Comparison of ENCODE assay signal across 1 cellular context in the genomic region with DNA sequence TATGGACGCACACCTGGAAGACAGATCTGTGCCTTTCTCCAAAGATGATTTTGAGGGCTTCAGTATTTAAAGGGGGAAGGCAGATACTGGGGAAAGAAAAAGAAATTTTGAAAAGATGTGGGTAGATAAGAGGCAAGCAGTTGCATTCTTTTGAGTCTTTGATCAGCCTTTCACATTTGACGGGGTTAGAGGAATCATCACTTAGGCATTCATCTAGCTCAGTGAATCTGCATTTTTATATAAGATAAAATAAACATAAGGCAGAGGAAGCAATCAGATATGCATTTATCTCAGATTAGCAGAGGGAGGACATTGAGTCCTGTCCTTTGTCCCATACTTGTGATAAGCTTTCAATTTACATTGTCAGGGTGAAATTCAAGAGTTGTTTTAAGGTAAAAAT.
TF ChIP-seq lines count a peak whose summit lies in the region.

No MANE protein-coding gene starts in this region.

TF ChIP-seq in K562, 482 proteins besides CTCF, POLR2A, EP300 and RAD21 (continued from another document):
- peak; percentile 34; the same call in 1 of the 2 replicates for TF ChIP-seq SOX6 (IDR thresholded peaks at IDR 0.05)
- TF ChIP-seq, protein P1, sequence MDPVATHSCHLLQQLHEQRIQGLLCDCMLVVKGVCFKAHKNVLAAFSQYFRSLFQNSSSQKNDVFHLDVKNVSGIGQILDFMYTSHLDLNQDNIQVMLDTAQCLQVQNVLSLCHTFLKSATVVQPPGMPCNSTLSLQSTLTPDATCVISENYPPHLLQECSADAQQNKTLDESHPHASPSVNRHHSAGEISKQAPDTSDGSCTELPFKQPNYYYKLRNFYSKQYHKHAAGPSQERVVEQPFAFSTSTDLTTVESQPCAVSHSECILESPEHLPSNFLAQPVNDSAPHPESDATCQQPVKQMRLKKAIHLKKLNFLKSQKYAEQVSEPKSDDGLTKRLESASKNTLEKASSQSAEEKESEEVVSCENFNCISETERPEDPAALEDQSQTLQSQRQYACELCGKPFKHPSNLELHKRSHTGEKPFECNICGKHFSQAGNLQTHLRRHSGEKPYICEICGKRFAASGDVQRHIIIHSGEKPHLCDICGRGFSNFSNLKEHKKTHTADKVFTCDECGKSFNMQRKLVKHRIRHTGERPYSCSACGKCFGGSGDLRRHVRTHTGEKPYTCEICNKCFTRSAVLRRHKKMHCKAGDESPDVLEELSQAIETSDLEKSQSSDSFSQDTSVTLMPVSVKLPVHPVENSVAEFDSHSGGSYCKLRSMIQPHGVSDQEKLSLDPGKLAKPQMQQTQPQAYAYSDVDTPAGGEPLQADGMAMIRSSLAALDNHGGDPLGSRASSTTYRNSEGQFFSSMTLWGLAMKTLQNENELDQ (CRISPR knock-in tag; IDR thresholded peaks at IDR 0.05; ENCODE audit: borderline replicate concordance), result no peak
